ENCODE assay signal across 1 cellular context in genomic region chr10:59877191-59877671, GRCh38.
TF ChIP-seq lines count a peak whose summit lies in the region.

No MANE protein-coding gene starts in this region.

TF ChIP-seq in endothelial cell of umbilical vein, 7 proteins besides CTCF, POLR2A, EP300 and RAD21:
- TF ChIP-seq GATA2 (IDR thresholded peaks at IDR 0.05; ENCODE audit: insufficient read depth, insufficient read length, low read depth, low read length) (no peak), POLR2AphosphoS5 (IDR thresholded peaks at IDR 0.05; ENCODE audit: insufficient read depth, low read depth, low read length) (no peak), JUN (IDR thresholded peaks at IDR 0.05; ENCODE audit: borderline replicate concordance, insufficient read depth, insufficient read length, low read depth) (no peak), MAX (IDR thresholded peaks at IDR 0.05; ENCODE audit: insufficient read depth, insufficient read length) (no peak), MYC (IDR thresholded peaks at IDR 0.05; ENCODE audit: low read depth, low read length) (no peak), FOS (IDR thresholded peaks at IDR 0.05; ENCODE audit: borderline replicate concordance, insufficient read depth, low read length) (no peak), EZH2 (IDR thresholded peaks at IDR 0.05; ENCODE audit: borderline replicate concordance, low read depth, low read length, severe bottlenecking) (no peak)
TF ChIP-seq in endothelial cell of umbilical vein: peak in this region for 0.
